In genomic region chr2:88310787-88311186, GRCh38 we compare ENCODE assay signal across 30 cellular contexts.
DNase-seq lines count a peak whose midpoint lies in the region; ATAC-seq, FAIRE-seq and TF ChIP-seq lines count a peak whose summit lies in the region.
"Had no signal": no experiment of that assay in that cellular context is flagged by ENCODE, and none has a peak within 500 bp of the region (broad histone marks: within the 10 kb centered on the region; RNA-seq: fewer than 3 reads in every experiment).

No MANE protein-coding gene starts in this region.

- in situ Hi-C loops in K562 (cut with MboI), result no loop called here

- BruUV-seq in K562 (replicated peaks; lab: Mats Ljungman, UMichigan), result no TSS peak

- no peak for TF ChIP-seq RAD21 in K562 (CRISPR knock-in tag; conservative IDR thresholded peaks at IDR 0.05 in 1 of 2, IDR thresholded peaks at IDR 0.05 in 1 of 2)

- no peak for TF ChIP-seq EP300 in K562 (IDR thresholded peaks at IDR 0.05; ENCODE audit: low read length)
- no peak for TF ChIP-seq EP300 in tibial nerve (IDR thresholded peaks at IDR 0.05)

- no peak overlapping the region for H3K9ac ChIP-seq in K562 (ENCODE audit: insufficient read depth in 1 of 2, low read depth in 2 of 2, low read length in 2 of 2)
- H3K9ac ChIP-seq: BLaER1; BLaER1 treated with 17β-estradiol and CSF1 and Interleukin-3, amounts not matched to agents 10 nM and 100 nM had no signal

- no peak for DNase-seq in K562 (ENCODE audit: extremely low read depth in 1 of 4, low spot score in 3 of 4)
- no peak for DNase-seq in tibial nerve (ENCODE audit: low spot score in 2 of 2)
- DNase-seq in RPMI8226, result no peak
- DNase-seq: 8988T; ACHN; AML-193; BE2C; C1 segment of cervical spinal cord; Caco-2; Calu3; CD4-positive, alpha-beta memory T cell; CD4-positive, alpha-beta T cell; CD4-positive, CD25-positive, alpha-beta regulatory T cell; CD8-positive, alpha-beta memory T cell; CD8-positive, alpha-beta T cell; COR-L47; DMS 273 treated with DMSO at 0.1 percent for 48 hours; DMS153; DMS53; DMS79; DMS79 treated with DMSO at 0.1 percent for 48 hours; DND-41; EL had no signal

- H3K9me3 ChIP-seq in HEK293 (ENCODE audit: control insufficient read depth, insufficient read depth, low read depth, low read length), result no peaks in the 10 kb centered on the region; the same call in 1 of the 2 replicates
- no peaks in the 10 kb centered on the region for H3K9me3 ChIP-seq in K562 (replicated peaks; ENCODE audit: control insufficient read depth, insufficient read depth, low read depth, low read length)
- peaks cover 0 to 41% (median 2%) of the 10 kb centered on the region in 4 donors for H3K9me3 ChIP-seq in tibial nerve
- H3K9me3 ChIP-seq: BE2C, Caco-2 had no signal

- H2AFZ ChIP-seq in K562 (ENCODE audit: low read depth, low read length), result no peak overlapping the region

- no peak for FAIRE-seq in K562 (lab: Jason Lieb, UNC)
- FAIRE-seq: A549, D721Med had no signal

- TF ChIP-seq POLR2A in K562 (conservative IDR thresholded peaks at IDR 0.05) (no peak), tibial nerve (IDR thresholded peaks at IDR 0.05) (no peak)

- CTCF ChIA-PET in HEK293 (lab: Yijun Ruan, JAX), result no interaction called here
- CTCF ChIA-PET in K562 (lab: Yijun Ruan, JAX; ENCODE audit: low intra/inter-chr PET ratio), result no interaction called here

- no peaks in the 10 kb centered on the region for H3K36me3 ChIP-seq in HEK293 (ENCODE audit: control insufficient read depth in 2 of 2, insufficient read depth in 1 of 2, low read length in 2 of 2)
- no peaks in the 10 kb centered on the region for H3K36me3 ChIP-seq in K562 (ENCODE audit: control insufficient read depth, insufficient read depth, low read length)
- no peaks in the 10 kb centered on the region for H3K36me3 ChIP-seq in tibial nerve
- H3K36me3 ChIP-seq: BE2C; BLaER1; BLaER1 treated with 17β-estradiol and CSF1 and Interleukin-3, amounts not matched to agents 10 nM and 100 nM had no signal

- H3K4me1 ChIP-seq in HEK293 (ENCODE audit: control insufficient read depth, insufficient read depth, low read length), result no peaks in the 10 kb centered on the region
- H3K4me1 ChIP-seq in K562 (replicated peaks in 1 of 2; ENCODE audit: control insufficient read depth in 2 of 2, insufficient read depth in 2 of 2, low read length in 2 of 2), result no peaks in the 10 kb centered on the region
- no peaks in the 10 kb centered on the region for H3K4me1 ChIP-seq in tibial nerve
- H3K4me1 ChIP-seq: A549; BE2C; BLaER1; BLaER1 treated with 17β-estradiol and CSF1 and Interleukin-3, amounts not matched to agents 10 nM and 100 nM; Caco-2 had no signal

- no peaks in the 10 kb centered on the region for H3K27me3 ChIP-seq in K562 (ENCODE audit: control insufficient read depth in 2 of 2, insufficient read depth in 2 of 2, low read length in 2 of 2)
- H3K27me3 ChIP-seq in tibial nerve, result no peaks in the 10 kb centered on the region
- H3K27me3 ChIP-seq: BE2C; BLaER1; BLaER1 treated with 17β-estradiol and CSF1 and Interleukin-3, amounts not matched to agents 10 nM and 100 nM had no signal

- H4K20me1 ChIP-seq in K562 (replicated peaks; ENCODE audit: control insufficient read depth, insufficient read depth, low read length), result no peaks in the 10 kb centered on the region
- H4K20me1 ChIP-seq: BLaER1; BLaER1 treated with 17β-estradiol and CSF1 and Interleukin-3, amounts not matched to agents 10 nM and 100 nM had no signal

- H3K79me2 ChIP-seq in K562 (ENCODE audit: control insufficient read depth, insufficient read depth, low read length), result no peaks in the 10 kb centered on the region

- POLR2A ChIA-PET in HEK293 (lab: Yijun Ruan, JAX), result no interaction called here
- POLR2A ChIA-PET in K562 (lab: Yijun Ruan, JAX), result no interaction called here

- ATAC-seq in K562, result no peak
- ATAC-seq: A549; CD8-positive, alpha-beta T cell had no signal

- H3K27ac ChIP-seq in HEK293 (ENCODE audit: extremely low read depth, low read depth, low read length), result no peak overlapping the region
- H3K27ac ChIP-seq in K562 (ENCODE audit: extremely low read depth, low read depth, low read length), result no peak overlapping the region
- H3K27ac ChIP-seq in tibial nerve, result no peak overlapping the region
- H3K27ac ChIP-seq: 22Rv1; A549; BLaER1; BLaER1 treated with 17β-estradiol and CSF1 and Interleukin-3, amounts not matched to agents 10 nM and 100 nM; C4-2B had no signal

- intact Hi-C loops in K562 (cut with micrococcal nuclease), result no loop called here

- H3K9me1 ChIP-seq in K562 (ENCODE audit: control insufficient read depth, insufficient read depth, low read length), result no peaks in the 10 kb centered on the region

- TF ChIP-seq CTCF in HEK293 (tag by site-specific recombination; IDR thresholded peaks at IDR 0.05) (no peak), K562 (IDR thresholded peaks at IDR 0.05 in 2 of 3, conservative IDR thresholded peaks at IDR 0.05 in 1 of 3; ENCODE audit: insufficient read depth in 2 of 3, low read depth in 1 of 3, low read length in 3 of 3) (no peak), tibial nerve (IDR thresholded peaks at IDR 0.05) (no peak)

- no peak overlapping the region for H3K4me2 ChIP-seq in K562 (ENCODE audit: insufficient read depth, low read length)
- H3K4me2 ChIP-seq: A549; BLaER1; BLaER1 treated with 17β-estradiol and CSF1 and Interleukin-3, amounts not matched to agents 10 nM and 100 nM had no signal

- no peak overlapping the region for H3K4me3 ChIP-seq in HEK293 (ENCODE audit: low read depth, low read length)
- no peak overlapping the region for H3K4me3 ChIP-seq in K562
- H3K4me3 ChIP-seq in tibial nerve, result no peak overlapping the region
- H3K4me3 ChIP-seq: A549; BLaER1; BLaER1 treated with 17β-estradiol and CSF1 and Interleukin-3, amounts not matched to agents 10 nM and 100 nM had no signal

- whole genome bisulfite sequencing in K562 (ENCODE audit: insufficient coverage, low coverage, missing lambda C conversion rate), result 0% methylated on average over 1 of the region's 1 CpG
- WGBS in tibial nerve, 2 donors, result 79 to 85% methylated on average over 1 of the region's 1 CpG

TF ChIP-seq in HEK293, 187 proteins besides CTCF, POLR2A, EP300 and RAD21:
- TF ChIP-seq ZBTB7A (tag by site-specific recombination; IDR thresholded peaks at IDR 0.05; ENCODE audit: low read depth) (no peak), BCL11A (tag by site-specific recombination; IDR thresholded peaks at IDR 0.05; ENCODE audit: low read depth) (no peak), ZNF785 (tag by site-specific recombination; IDR thresholded peaks at IDR 0.05) (no peak), ZNF146 (tag by site-specific recombination; IDR thresholded peaks at IDR 0.05) (peak; percentile 45), ELK4 (IDR thresholded peaks at IDR 0.05; ENCODE audit: borderline replicate concordance, low read depth, low read length) (no peak), ZNF626 (tag by site-specific recombination; IDR thresholded peaks at IDR 0.05) (no peak)
TF ChIP-seq in HEK293: peak in this region for 1.

TF ChIP-seq in K562, 482 proteins besides CTCF, POLR2A, EP300 and RAD21:
- TF ChIP-seq ZNF324 (CRISPR knock-in tag; IDR thresholded peaks at IDR 0.05), result no peak
- TF ChIP-seq ZNF146 (CRISPR knock-in tag; IDR thresholded peaks at IDR 0.05; ENCODE audit: unreplicated experiment), result peak; percentile 70
- TF ChIP-seq RBM25 (IDR thresholded peaks at IDR 0.05; ENCODE audit: low read depth, low read length, severe bottlenecking), result peak; percentile 62
- no peak for TF ChIP-seq RAD51 (IDR thresholded peaks at IDR 0.05; ENCODE audit: borderline replicate concordance, low read depth)

Comparison
In these comparisons a context has a peak if more than half of its experiments do, and no peak if none do; other contexts are left out.
1. Of the 44 proteins assayed by ChIP-seq in both K562 and HEK293: peak only in K562: none; only in HEK293: none; in both: ZNF146; in neither: 43.